20 cellular contexts compared by ENCODE assay signal in the genomic region with DNA sequence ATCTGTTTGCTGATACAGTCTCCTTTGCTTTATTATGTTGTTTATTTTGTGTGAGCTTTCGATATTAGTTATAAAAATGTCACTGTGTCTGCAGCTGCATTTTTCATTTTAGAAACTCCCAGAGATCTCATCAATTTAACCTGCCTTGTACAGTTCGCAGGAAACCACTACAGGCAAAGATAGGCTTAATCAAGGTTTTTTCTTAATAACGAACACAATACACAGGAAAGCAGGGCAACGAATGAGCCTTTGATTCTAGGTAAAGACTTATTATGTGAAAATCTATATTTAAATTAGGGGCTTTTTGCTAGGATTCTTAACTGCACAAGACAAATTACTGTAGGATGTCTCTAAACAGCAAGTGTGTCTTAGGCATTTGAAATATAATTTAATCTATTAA.
DNase-seq lines count a peak whose midpoint lies in the region; ATAC-seq and TF ChIP-seq lines count a peak whose summit lies in the region.
"Had no signal": no experiment of that assay in that cellular context is flagged by ENCODE, and none has a peak within 500 bp of the region (broad histone marks: within the 10 kb centered on the region; RNA-seq: fewer than 3 reads in every experiment).

No MANE protein-coding gene starts in this region.

- H3K27ac Mint-ChIP-seq in CD4-positive, CD25-positive, alpha-beta regulatory T cell, result peak overlapping the region in 1 of 3 donors; percentile 64
- H3K27ac Mint-ChIP-seq in glutamatergic neuron (ENCODE audit: unreplicated experiment), result peak overlapping the region; percentile 19
- H3K27ac Mint-ChIP-seq: CD8-positive, alpha-beta T cell; HFFc6 had no signal

- no peaks in the 10 kb centered on the region for H3K27me3 ChIP-seq in CD4-positive, CD25-positive, alpha-beta regulatory T cell (ENCODE audit: control insufficient read depth, insufficient read depth, low read length)
- no peaks in the 10 kb centered on the region for H3K27me3 ChIP-seq in Loucy (ENCODE audit: insufficient read depth, low read length, poor library complexity, severe bottlenecking)

- ATAC-seq in CD4-positive, CD25-positive, alpha-beta regulatory T cell (ENCODE audit: low read depth in 2 of 2), result no peak
- ATAC-seq: A549; CD8-positive, alpha-beta T cell had no signal

- H2AFZ ChIP-seq in Loucy (ENCODE audit: low read length), result no peak overlapping the region

- no peaks in the 10 kb centered on the region for H3K36me3 ChIP-seq in CD4-positive, CD25-positive, alpha-beta regulatory T cell (ENCODE audit: control insufficient read depth, insufficient read depth, low read length)
- H3K36me3 ChIP-seq in Loucy (ENCODE audit: insufficient read depth, low read length), result no peaks in the 10 kb centered on the region
- H3K36me3 ChIP-seq: BE2C, HAP-1 had no signal

- H3F3A ChIP-seq in Loucy (ENCODE audit: low read depth), result peaks cover 9% of the 10 kb centered on the region; the same call in 1 of the 2 replicates

- H3K4me1 Mint-ChIP-seq in CD4-positive, CD25-positive, alpha-beta regulatory T cell, result peaks cover 0 to 32% (median 14%) of the 10 kb centered on the region in 4 donors
- peaks cover 5% of the 10 kb centered on the region for H3K4me1 Mint-ChIP-seq in glutamatergic neuron (ENCODE audit: low read depth, unreplicated experiment)

- no peaks in the 10 kb centered on the region for H3K9me3 Mint-ChIP-seq in CD4-positive, CD25-positive, alpha-beta regulatory T cell
- no peaks in the 10 kb centered on the region for H3K9me3 Mint-ChIP-seq in glutamatergic neuron (ENCODE audit: unreplicated experiment)
- H3K9me3 Mint-ChIP-seq: CD8-positive, alpha-beta T cell had no signal

- peak in 1 of 3 donors; percentile 56 for DNase-seq in CD4-positive, CD25-positive, alpha-beta regulatory T cell
- no peak for DNase-seq in glutamatergic neuron
- DNase-seq in OCI-M1 (lab: John Stamatoyannopoulos, UW), result no peak
- DNase-seq in stimulated activated naive CD4-positive, alpha-beta T cell (lab: John Stamatoyannopoulos, UW), result no peak
- DNase-seq in activated gamma-delta T cell treated with Interleukin-2 at 50 U/mL for 16 hours, result no peak
- DNase-seq: 8988T; ACHN; AML-193; BE2C; C1 segment of cervical spinal cord; Caco-2; CD8-positive, alpha-beta T cell; DMS 273 treated with DMSO at 0.1 percent for 48 hours; DMS79; GF-D8; GOT3; HFFc6 had no signal

- peak overlapping the region; percentile 61 for H3K4me2 ChIP-seq in Loucy (ENCODE audit: low read depth, low read length, poor library complexity, severe bottlenecking)
- H3K4me2 ChIP-seq: A549 had no signal

- TF ChIP-seq CTCF in Loucy (conservative IDR thresholded peaks at IDR 0.05; ENCODE audit: low read length), result no peak
- TF ChIP-seq CTCF in glutamatergic neuron (IDR thresholded peaks at IDR 0.05; ENCODE audit: partially characterized antibody, unreplicated experiment), result no peak

- no peaks in the 10 kb centered on the region for H4K20me1 ChIP-seq in Loucy (ENCODE audit: insufficient read depth, low read length, poor library complexity, severe bottlenecking)

- peaks cover 16% of the 10 kb centered on the region for H3K4me1 ChIP-seq in CD4-positive, CD25-positive, alpha-beta regulatory T cell (ENCODE audit: control insufficient read depth, insufficient read depth, low read length, poor library complexity, severe bottlenecking)
- peaks cover 96% of the 10 kb centered on the region for H3K4me1 ChIP-seq in Loucy (ENCODE audit: insufficient read depth, low read length, poor library complexity, severe bottlenecking)
- H3K4me1 ChIP-seq: A549, BE2C, Caco-2, HAP-1 had no signal

- peak overlapping the region; percentile 68 for H3K9ac ChIP-seq in Loucy (ENCODE audit: low read depth, low read length, poor library complexity, severe bottlenecking)

- H3K9me2 ChIP-seq in Loucy (replicated peaks; ENCODE audit: low read depth, low read length), result no peaks in the 10 kb centered on the region

- H3K36me3 Mint-ChIP-seq in CD4-positive, CD25-positive, alpha-beta regulatory T cell, result no peaks in the 10 kb centered on the region
- H3K36me3 Mint-ChIP-seq in glutamatergic neuron (ENCODE audit: unreplicated experiment), result peaks cover 4% of the 10 kb centered on the region
- H3K36me3 Mint-ChIP-seq: CD8-positive, alpha-beta T cell had no signal

- peaks cover 33% of the 10 kb centered on the region; the same call in 1 of the 2 replicates for H3K79me2 ChIP-seq in Loucy (ENCODE audit: insufficient read depth, low read length)

- H3K9me3 ChIP-seq in CD4-positive, CD25-positive, alpha-beta regulatory T cell (ENCODE audit: control insufficient read depth in 2 of 2, low read length in 2 of 2), result no peaks in the 10 kb centered on the region
- no peaks in the 10 kb centered on the region for H3K9me3 ChIP-seq in Loucy (ENCODE audit: insufficient read depth, low read depth, low read length)
- H3K9me3 ChIP-seq: A549, BE2C, Caco-2, HAP-1 had no signal

- peak overlapping the region in 3 of 4 donors; percentile 7 to 15 (median 11) for H3K4me3 Mint-ChIP-seq in CD4-positive, CD25-positive, alpha-beta regulatory T cell
- no peak overlapping the region for H3K4me3 Mint-ChIP-seq in glutamatergic neuron (ENCODE audit: unreplicated experiment)
- H3K4me3 Mint-ChIP-seq: CD8-positive, alpha-beta T cell; HFFc6 had no signal

- no peaks in the 10 kb centered on the region for H3K27me3 Mint-ChIP-seq in CD4-positive, CD25-positive, alpha-beta regulatory T cell
- no peaks in the 10 kb centered on the region for H3K27me3 Mint-ChIP-seq in glutamatergic neuron (ENCODE audit: unreplicated experiment)

- peak overlapping the region; percentile 28 for H3K27ac ChIP-seq in CD4-positive, CD25-positive, alpha-beta regulatory T cell (ENCODE audit: insufficient read depth, low read length, poor library complexity, severe bottlenecking)
- H3K27ac ChIP-seq: A549 had no signal

- peak overlapping the region; percentile 30 for H3K4me3 ChIP-seq in CD4-positive, CD25-positive, alpha-beta regulatory T cell (ENCODE audit: low read depth, low read length)
- peak overlapping the region; percentile 48 for H3K4me3 ChIP-seq in Loucy (ENCODE audit: low read length, poor library complexity, severe bottlenecking)
- H3K4me3 ChIP-seq: A549, HAP-1 had no signal
